Comparison of ENCODE assay signal across 19 cellular contexts in the genomic region with DNA sequence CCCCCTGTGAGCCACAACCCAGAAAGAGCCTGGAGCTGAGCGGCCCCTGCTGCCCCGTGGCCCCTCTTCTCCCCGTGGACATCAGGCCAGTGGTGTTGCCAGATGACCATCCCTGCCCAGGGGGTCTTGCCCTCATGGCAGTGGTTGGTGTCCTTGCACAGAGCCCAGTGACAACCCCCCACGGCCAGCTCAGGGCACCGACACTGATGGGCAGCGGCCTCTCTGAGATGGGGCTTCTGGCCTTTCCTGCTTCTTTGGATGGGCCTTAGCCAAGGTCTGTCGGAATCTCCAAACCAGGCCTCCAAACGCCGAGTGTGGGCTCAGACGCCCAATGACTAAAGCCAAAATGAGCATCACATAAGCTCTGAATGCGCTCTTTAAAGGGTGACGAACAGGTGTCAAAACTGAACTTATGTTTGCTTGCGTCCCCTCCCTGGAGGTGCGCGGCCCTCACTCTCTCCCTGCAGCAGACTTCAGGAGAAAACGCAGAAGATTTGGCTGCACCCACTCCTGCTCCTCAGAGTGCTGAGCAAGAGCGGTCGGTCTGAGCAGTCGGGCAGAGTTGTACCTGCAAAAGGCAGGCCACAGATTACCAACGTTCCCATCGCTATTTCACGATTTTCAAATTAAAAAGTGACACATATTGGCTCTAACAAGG. TPM values are rescaled to one million over a fixed set of nuclear protein-coding genes. Genes with fewer than 3 reads are reported as not detected.
A peak's percentile ranks its signal among the peaks of the same experiment; 100 is the strongest.
DNase-seq lines count a peak whose midpoint lies in the region; TF ChIP-seq lines count a peak whose summit lies in the region.
"Had no signal": no experiment of that assay in that cellular context is flagged by ENCODE, and none has a peak within 500 bp of the region (broad histone marks: within the 10 kb centered on the region; RNA-seq: fewer than 3 reads in every experiment).

No MANE protein-coding gene starts in this region.

- 84 to 94% (median 90%) methylated on average over 19 to 22 of the region's 22 CpGs for WGBS in stomach, 5 donors

- H3K36me3 ChIP-seq in WERI-Rb-1 (no peaks in the 10 kb centered on the region), stomach (no peaks in the 10 kb centered on the region)

- no peak for TF ChIP-seq CTCF in WERI-Rb-1 (IDR thresholded peaks at IDR 0.05; ENCODE audit: low read depth, low read length)
- no peak for TF ChIP-seq CTCF in stomach (IDR thresholded peaks at IDR 0.05)

- H3K27ac ChIP-seq in WERI-Rb-1 (no peak overlapping the region), stomach (no peak overlapping the region)
- H3K27ac ChIP-seq: C4-2B had no signal

- H3K27me3 ChIP-seq in WERI-Rb-1 (ENCODE audit: insufficient read depth, low read depth, severe bottlenecking): no peaks in the 10 kb centered on the region
- H3K27me3 ChIP-seq in stomach: peaks cover 0 to 17% (median under 1%) of the 10 kb centered on the region in 3 donors

- no peak for TF ChIP-seq EP300 in stomach (IDR thresholded peaks at IDR 0.05)

- H3K9me3 ChIP-seq in WERI-Rb-1 (ENCODE audit: severe bottlenecking): peaks cover 10% of the 10 kb centered on the region
- peaks cover 0 to 5% (median 0%) of the 10 kb centered on the region in 4 donors for H3K9me3 ChIP-seq in stomach

- peaks cover 0 to 3% (median 2%) of the 10 kb centered on the region in 4 donors for H3K4me1 ChIP-seq in stomach

- intact Hi-C loops in stomach (cut with DNase I; ENCODE audit: low total_unique reads): no loop called here

- TF ChIP-seq POLR2A in stomach (IDR thresholded peaks at IDR 0.05): no peak

- H3K4me3 ChIP-seq in WERI-Rb-1 (ENCODE audit: low read depth, low read length) (no peak overlapping the region), stomach (no peak overlapping the region)

- DNase-seq in activated effector memory CD4-positive, alpha-beta T cell treated with anti-CD3 and anti-CD28 coated beads, Interleukin-2, amount 50 U/mL, for 16 hours: peak; percentile 54
- DNase-seq in activated effector memory CD4-positive, alpha-beta T cell treated with Interleukin-2 at 50 U/mL for 16 hours: no peak
- peak; percentile 6 for DNase-seq in WERI-Rb-1
- peak; percentile 45 for DNase-seq in mesenteric fat pad (ENCODE audit: low spot score)
- peak; percentile 9 for DNase-seq in stomach
- DNase-seq in SKM-1 treated with dmso at 0.1 percent for 144 hours (lab: John Stamatoyannopoulos, UW; ENCODE audit: unreplicated experiment): no peak
- DNase-seq in NCI-H82 (lab: John Stamatoyannopoulos, UW): no peak
- DNase-seq in T-helper 1 cell: no peak
- DNase-seq: 8988T, DMS79, Kasumi-1, NCI-H1694, NCI-H2081, NCI-H2171 treated with DMSO at 0.1 percent for 48 hours, NCI-H524 treated with DMSO at 0.1 percent for 48 hours, OCI-M1, Right ventricle myocardium superior had no signal

RNA-seq across cellular contexts. Expression of gene UBE2G2, which starts 41.9 kb away (rescaled TPM):
- 123 TPM for total RNA-seq in mesenteric fat pad
- total RNA-seq in stomach: 100 to 1,000 TPM in 1 of 5 donors, 10 to 100 TPM in 4; 56.5 to 116 (median 78.2) TPM
- polyA plus RNA-seq in stomach: 10 to 100 TPM; 30.6 to 33.7 (median 32.7) TPM

RNA-seq across cellular contexts. Expression of gene TSPEAR, which starts 48.4 kb away (rescaled TPM):
- not detected for total RNA-seq in mesenteric fat pad
- under 1 TPM in 2 of 5 donors, not detected in 3; 0.18 to 0.29 TPM for total RNA-seq in stomach
- polyA plus RNA-seq in stomach: under 1 TPM in 2 of 3 donors, not detected in 1; 0.05 to 0.06 TPM
- total RNA-seq: MCF 10A had no signal

RNA-seq across cellular contexts. Expression of gene SUMO3, which starts 58.1 kb away (rescaled TPM):
- 82.2 TPM for total RNA-seq in mesenteric fat pad
- total RNA-seq in stomach: 10 to 100 TPM; 29.5 to 80.1 (median 42.0) TPM
- 10 to 100 TPM; 36.4 to 95.9 (median 78.1) TPM for polyA plus RNA-seq in stomach

Comparison
In these comparisons a context has a peak if more than half of its experiments do, and no peak if none do; other contexts are left out.
1. DNase-seq: peak in activated effector memory CD4-positive, alpha-beta T cell treated with anti-CD3 and anti-CD28 coated beads, Interleukin-2, amount 50 U/mL, for 16 hours (single experiment), WERI-Rb-1 (single experiment), mesenteric fat pad (single experiment) and stomach (single experiment); none in activated effector memory CD4-positive, alpha-beta T cell treated with Interleukin-2 at 50 U/mL for 16 hours (single experiment), SKM-1 treated with dmso at 0.1 percent for 144 hours (single experiment), NCI-H82 (single experiment) and T-helper 1 cell (0 of 5).